Comparison of ENCODE assay signal across 17 cellular contexts in the genomic region with DNA sequence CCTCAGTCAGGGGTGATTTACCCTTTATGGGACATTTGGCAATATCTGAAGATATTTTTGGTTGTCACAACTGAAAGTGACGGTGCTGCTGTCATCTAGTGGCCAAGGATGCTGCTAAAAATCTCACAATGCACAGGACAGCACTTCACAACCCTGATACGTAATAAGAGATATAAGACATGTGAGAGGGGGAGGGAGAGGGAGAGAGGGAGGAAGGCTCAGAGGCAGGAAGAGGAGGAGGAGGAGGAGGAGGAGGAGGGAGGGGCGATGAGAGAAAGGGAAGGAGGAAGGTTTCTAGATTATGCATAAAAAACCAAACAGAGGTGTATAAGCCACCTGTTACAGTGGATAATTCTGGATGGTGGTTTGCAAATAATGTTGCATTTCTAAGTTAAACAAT. TPM values are rescaled to one million over a fixed set of nuclear protein-coding genes. Genes with fewer than 3 reads are reported as not detected.
DNase-seq lines count a peak whose midpoint lies in the region; ATAC-seq lines count a peak whose summit lies in the region.
"Had no signal": no experiment of that assay in that cellular context is flagged by ENCODE, and none has a peak within 500 bp of the region (broad histone marks: within the 10 kb centered on the region; RNA-seq: fewer than 3 reads in every experiment).

No MANE protein-coding gene starts in this region.

- peaks cover 3% of the 10 kb centered on the region for H3K4me1 Mint-ChIP-seq in activated naive CD8-positive, alpha-beta T cell treated with anti-CD3 and anti-CD28 coated beads, Interleukin-2, amount 10 ng/mL, durations not matched to agents 7 days and 5 days
- H3K4me1 Mint-ChIP-seq in activated naive CD8-positive, alpha-beta T cell treated with anti-CD3 and anti-CD28 coated beads, Interleukin-2, amount 50 U/mL, for 24 hours = no peaks in the 10 kb centered on the region
- H3K4me1 Mint-ChIP-seq in stimulated activated effector memory CD8-positive, alpha-beta T cell treated with anti-CD3 and anti-CD28 coated beads, Interleukin-12 subunit alpha, Interleukin-12 subunit beta, amount 100 ng/mL, for 72 hours = no peaks in the 10 kb centered on the region
- H3K4me1 Mint-ChIP-seq: brain had no signal

- POLR2A ChIA-PET in activated naive CD8-positive, alpha-beta T cell treated with anti-CD3 and anti-CD28 coated beads, Interleukin-2, amount 10 ng/mL, durations not matched to agents 7 days and 5 days (lab: Charles Lee) = no interaction called here

- no peaks in the 10 kb centered on the region for H3K36me3 Mint-ChIP-seq in activated naive CD8-positive, alpha-beta T cell treated with anti-CD3 and anti-CD28 coated beads, Interleukin-2, amount 10 ng/mL, durations not matched to agents 7 days and 5 days
- no peaks in the 10 kb centered on the region for H3K36me3 Mint-ChIP-seq in activated naive CD8-positive, alpha-beta T cell treated with anti-CD3 and anti-CD28 coated beads, Interleukin-2, amount 50 U/mL, for 24 hours (ENCODE audit: low read depth)
- no peaks in the 10 kb centered on the region for H3K36me3 Mint-ChIP-seq in stimulated activated effector memory CD8-positive, alpha-beta T cell treated with anti-CD3 and anti-CD28 coated beads, Interleukin-12 subunit alpha, Interleukin-12 subunit beta, amount 100 ng/mL, for 72 hours
- H3K36me3 Mint-ChIP-seq: brain had no signal

- no peak overlapping the region for H3K27ac Mint-ChIP-seq in activated naive CD8-positive, alpha-beta T cell treated with anti-CD3 and anti-CD28 coated beads, Interleukin-2, amount 10 ng/mL, durations not matched to agents 7 days and 5 days
- H3K27ac Mint-ChIP-seq in activated naive CD8-positive, alpha-beta T cell treated with anti-CD3 and anti-CD28 coated beads, Interleukin-2, amount 50 U/mL, for 24 hours = no peak overlapping the region
- no peak overlapping the region for H3K27ac Mint-ChIP-seq in stimulated activated effector memory CD8-positive, alpha-beta T cell treated with anti-CD3 and anti-CD28 coated beads, Interleukin-12 subunit alpha, Interleukin-12 subunit beta, amount 100 ng/mL, for 72 hours

- no peaks in the 10 kb centered on the region for H3K9me3 Mint-ChIP-seq in activated naive CD8-positive, alpha-beta T cell treated with anti-CD3 and anti-CD28 coated beads, Interleukin-2, amount 10 ng/mL, durations not matched to agents 7 days and 5 days
- no peaks in the 10 kb centered on the region for H3K9me3 Mint-ChIP-seq in activated naive CD8-positive, alpha-beta T cell treated with anti-CD3 and anti-CD28 coated beads, Interleukin-2, amount 50 U/mL, for 24 hours
- no peaks in the 10 kb centered on the region for H3K9me3 Mint-ChIP-seq in stimulated activated effector memory CD8-positive, alpha-beta T cell treated with anti-CD3 and anti-CD28 coated beads, Interleukin-12 subunit alpha, Interleukin-12 subunit beta, amount 100 ng/mL, for 72 hours

- in situ Hi-C loops in SK-MEL-5 (cut with HindIII; ENCODE audit: low pct_unique_long_range_greater_than_20kb, low sequenced_read_pairs) = no loop called here

- peaks cover 3% of the 10 kb centered on the region for H3K27me3 Mint-ChIP-seq in activated naive CD8-positive, alpha-beta T cell treated with anti-CD3 and anti-CD28 coated beads, Interleukin-2, amount 10 ng/mL, durations not matched to agents 7 days and 5 days
- H3K27me3 Mint-ChIP-seq in activated naive CD8-positive, alpha-beta T cell treated with anti-CD3 and anti-CD28 coated beads, Interleukin-2, amount 50 U/mL, for 24 hours = no peaks in the 10 kb centered on the region

- peak; percentile 34 for ATAC-seq in activated naive CD8-positive, alpha-beta T cell treated with anti-CD3 and anti-CD28 coated beads, Interleukin-2, amount 10 ng/mL, durations not matched to agents 7 days and 5 days (ENCODE audit: low read depth)
- ATAC-seq in activated naive CD8-positive, alpha-beta T cell treated with anti-CD3 and anti-CD28 coated beads, Interleukin-2, amount 50 U/mL, for 24 hours = no peak
- ATAC-seq in stimulated activated effector memory CD8-positive, alpha-beta T cell treated with anti-CD3 and anti-CD28 coated beads, Interleukin-12 subunit alpha, Interleukin-12 subunit beta, amount 100 ng/mL, for 72 hours = peak; percentile 20
- ATAC-seq in GM18870 (IDR thresholded peaks at IDR 0.05; ENCODE audit: unreplicated experiment) = no peak
- ATAC-seq in GM18498 (IDR thresholded peaks at IDR 0.05; ENCODE audit: unreplicated experiment) = no peak
- ATAC-seq in GM18502 (IDR thresholded peaks at IDR 0.05; ENCODE audit: poor library complexity, unreplicated experiment) = no peak
- ATAC-seq: activated CD4-positive, CD25-positive, alpha-beta regulatory T cell treated with anti-CD3 and anti-CD28 coated beads, Interleukin-2, amount 50 U/mL, for 24 hours had no signal

- H3K4me3 Mint-ChIP-seq in activated naive CD8-positive, alpha-beta T cell treated with anti-CD3 and anti-CD28 coated beads, Interleukin-2, amount 10 ng/mL, durations not matched to agents 7 days and 5 days = peak overlapping the region; percentile 39
- no peak overlapping the region for H3K4me3 Mint-ChIP-seq in activated naive CD8-positive, alpha-beta T cell treated with anti-CD3 and anti-CD28 coated beads, Interleukin-2, amount 50 U/mL, for 24 hours
- H3K4me3 Mint-ChIP-seq in stimulated activated effector memory CD8-positive, alpha-beta T cell treated with anti-CD3 and anti-CD28 coated beads, Interleukin-12 subunit alpha, Interleukin-12 subunit beta, amount 100 ng/mL, for 72 hours = no peak overlapping the region

- DNase-seq in activated naive CD8-positive, alpha-beta T cell treated with anti-CD3 and anti-CD28 coated beads, Interleukin-2, amount 10 ng/mL, durations not matched to agents 7 days and 5 days = no peak
- DNase-seq in activated naive CD8-positive, alpha-beta T cell treated with anti-CD3 and anti-CD28 coated beads, Interleukin-2, amount 50 U/mL, for 24 hours = no peak
- DNase-seq in Kasumi-1 (lab: John Stamatoyannopoulos, UW) (peak; percentile 64 to 77), SK-MEL-5 (ENCODE audit: low read depth, low spot score) (peak; percentile 34)
- DNase-seq in stimulated activated effector memory CD8-positive, alpha-beta T cell treated with anti-CD3 and anti-CD28 coated beads, Interleukin-12 subunit alpha, Interleukin-12 subunit beta, amount 100 ng/mL, for 72 hours (ENCODE audit: low spot score in 2 of 2) = no peak
- DNase-seq: DMS 273 treated with DMSO at 0.1 percent for 48 hours; effector memory CD4-positive, alpha-beta T cell; stimulated activated CD4-positive, alpha-beta T cell treated with anti-CD3 and anti-CD28 coated beads, Interleukin-2, amount 100 ng/mL, for 48 hours; stimulated activated naive CD4-positive, alpha-beta T cell treated with Interleukin-2 at 50 U/mL for 16 hours had no signal

RNA-seq across cellular contexts. Expression of gene MYL2, which starts 14.3 kb away (rescaled TPM):
- total RNA-seq in activated naive CD8-positive, alpha-beta T cell treated with anti-CD3 and anti-CD28 coated beads, Interleukin-2, amount 10 ng/mL, durations not matched to agents 7 days and 5 days = not detected
- not detected in 2 replicates for total RNA-seq in SK-MEL-5 (2014; rRNA removed; shearing (Covaris generic))
- not detected in 2 replicates for polyA plus RNA-seq in SK-MEL-5 (2015; cell fraction: cytosol; rRNA removed)
- not detected in 2 replicates for polyA plus RNA-seq in SK-MEL-5 (2015; cell fraction: nucleus; rRNA removed)
- total RNA-seq: glomerular endothelial cell, LHCN-M2 had no signal
- polyA plus RNA-seq: AG04450 had no signal

RNA-seq across cellular contexts. Expression of gene CCDC63, which starts 59.3 kb away (rescaled TPM):
- not detected for total RNA-seq in activated naive CD8-positive, alpha-beta T cell treated with anti-CD3 and anti-CD28 coated beads, Interleukin-2, amount 10 ng/mL, durations not matched to agents 7 days and 5 days
- not detected in 2 replicates for total RNA-seq in SK-MEL-5 (2014; rRNA removed; shearing (Covaris generic))
- not detected in 2 replicates for polyA plus RNA-seq in SK-MEL-5 (2015; cell fraction: cytosol; rRNA removed)
- polyA plus RNA-seq in SK-MEL-5 (2015; cell fraction: nucleus; rRNA removed) = not detected in 2 replicates
- total RNA-seq: glomerular endothelial cell, LHCN-M2 had no signal
- polyA plus RNA-seq: AG04450 had no signal

Comparison
In these comparisons a context has a peak if more than half of its experiments do, and no peak if none do; other contexts are left out.
1. ATAC-seq: peak in activated naive CD8-positive, alpha-beta T cell treated with anti-CD3 and anti-CD28 coated beads, Interleukin-2, amount 10 ng/mL, durations not matched to agents 7 days and 5 days (single experiment) and stimulated activated effector memory CD8-positive, alpha-beta T cell treated with anti-CD3 and anti-CD28 coated beads, Interleukin-12 subunit alpha, Interleukin-12 subunit beta, amount 100 ng/mL, for 72 hours (single experiment); none in activated naive CD8-positive, alpha-beta T cell treated with anti-CD3 and anti-CD28 coated beads, Interleukin-2, amount 50 U/mL, for 24 hours (single experiment), GM18870 (single experiment), GM18498 (single experiment) and GM18502 (single experiment).
2. DNase-seq: peak in Kasumi-1 (2 of 2) and SK-MEL-5 (single experiment); none in activated naive CD8-positive, alpha-beta T cell treated with anti-CD3 and anti-CD28 coated beads, Interleukin-2, amount 10 ng/mL, durations not matched to agents 7 days and 5 days (single experiment), activated naive CD8-positive, alpha-beta T cell treated with anti-CD3 and anti-CD28 coated beads, Interleukin-2, amount 50 U/mL, for 24 hours (single experiment) and stimulated activated effector memory CD8-positive, alpha-beta T cell treated with anti-CD3 and anti-CD28 coated beads, Interleukin-12 subunit alpha, Interleukin-12 subunit beta, amount 100 ng/mL, for 72 hours (0 of 2).